25 cellular contexts compared by ENCODE assay signal in genomic region chr9:116541402-116541801, GRCh38.
A peak's percentile ranks its signal among the peaks of the same experiment; 100 is the strongest.
DNase-seq lines count a peak whose midpoint lies in the region; ATAC-seq, FAIRE-seq and TF ChIP-seq lines count a peak whose summit lies in the region.
"Had no signal": no experiment of that assay in that cellular context is flagged by ENCODE, and none has a peak within 500 bp of the region (broad histone marks: within the 10 kb centered on the region; RNA-seq: fewer than 3 reads in every experiment).

No MANE protein-coding gene starts in this region.

- FAIRE-seq in GM12891 (lab: Jason Lieb, UNC) (no peak), H54 (lab: Jason Lieb, UNC) (peak; percentile 64), GM12878 (lab: Jason Lieb, UNC) (no peak)
- FAIRE-seq: GM18507, HTR-8/SVneo had no signal

- H2AFZ ChIP-seq in GM12878 (ENCODE audit: control insufficient read depth, low read depth, low read length): no peak overlapping the region
- H2AFZ ChIP-seq: GM23338, PC-9 had no signal

- no peak overlapping the region for H3K27ac ChIP-seq in GM12878 (ENCODE audit: control insufficient read depth, insufficient read depth)
- H3K27ac ChIP-seq: BLaER1 treated with 17β-estradiol and CSF1 and Interleukin-3, amounts not matched to agents 10 nM and 100 nM; KMS-11; PC-9 had no signal

- POLR2A ChIA-PET in GM12878 (lab: Charles Lee): no interaction called here

- DNase-seq in GM12891 (ENCODE audit: insufficient read length, low spot score): no peak
- DNase-seq in H54 (ENCODE audit: insufficient read length, low spot score): no peak
- peak; percentile 26 for DNase-seq in NCI-H69 (lab: John Stamatoyannopoulos, UW)
- no peak for DNase-seq in GM12878 (ENCODE audit: low read depth, low spot score)
- no peak for DNase-seq in AML-193 (lab: John Stamatoyannopoulos, UW)
- DNase-seq: Caco-2; CD4-positive, alpha-beta memory T cell; DMS153; HCEC 1CT; IMR-90; NCI-H1092; NCI-H1436; NCI-H1930; NCI-H526 treated with DMSO at 0.1 percent for 48 hours; PC-9; RPMI8226; SHP77; SK-N-SH had no signal

- H3K36me3 ChIP-seq in GM12878 (ENCODE audit: control insufficient read depth in 2 of 2, insufficient read depth in 2 of 2, low read length in 1 of 2): no peaks in the 10 kb centered on the region
- H3K36me3 ChIP-seq: BLaER1 treated with 17β-estradiol and CSF1 and Interleukin-3, amounts not matched to agents 10 nM and 100 nM had no signal

- TF ChIP-seq RAD21 in GM12878 (IDR thresholded peaks at IDR 0.05; ENCODE audit: insufficient read depth, low read depth, low read length): no peak

- no peaks in the 10 kb centered on the region for H3K79me2 ChIP-seq in GM12878 (ENCODE audit: control insufficient read depth, insufficient read depth, low read length)

- H3K9me3 ChIP-seq in GM12878 (replicated peaks; ENCODE audit: control insufficient read depth, insufficient read depth, low read length): no peaks in the 10 kb centered on the region; the same call in 2 of the 3 replicates
- H3K9me3 ChIP-seq: Caco-2, SK-N-SH had no signal

- BruUV-seq in GM12878 (replicated peaks; lab: Mats Ljungman, UMichigan): no TSS peak

- TF ChIP-seq POLR2A in GM12891 (IDR thresholded peaks at IDR 0.05; ENCODE audit: low read depth, low read length) (no peak), H54 (IDR thresholded peaks at IDR 0.05; ENCODE audit: low read depth, low read length) (no peak), GM12878 (IDR thresholded peaks at IDR 0.05; ENCODE audit: low read depth, low read length) (no peak)

- in situ Hi-C loops in GM12878 (cut with MboI): no loop called here

- no peak for TF ChIP-seq CTCF in GM12878 (IDR thresholded peaks at IDR 0.05 in 2 of 3, conservative IDR thresholded peaks at IDR 0.05 in 1 of 3; ENCODE audit: control insufficient read depth in 2 of 3, extremely low read depth in 1 of 3, insufficient read depth in 1 of 3, low read depth in 3 of 3, low read length in 3 of 3)

- TF ChIP-seq EP300 in GM12878 (IDR thresholded peaks at IDR 0.05; ENCODE audit: borderline replicate concordance in 1 of 2, control insufficient read depth in 1 of 2, low read depth in 2 of 2, low read length in 2 of 2): no peak

- no peak overlapping the region for H3K9ac ChIP-seq in GM12878 (ENCODE audit: control insufficient read depth, insufficient read depth, low read length)
- H3K9ac ChIP-seq: BLaER1 treated with 17β-estradiol and CSF1 and Interleukin-3, amounts not matched to agents 10 nM and 100 nM; KMS-11; SK-N-SH had no signal

- H4K20me1 ChIP-seq in GM12878 (ENCODE audit: control insufficient read depth, insufficient read depth): no peaks in the 10 kb centered on the region
- H4K20me1 ChIP-seq: BLaER1 treated with 17β-estradiol and CSF1 and Interleukin-3, amounts not matched to agents 10 nM and 100 nM had no signal

- H3K4me2 ChIP-seq in GM12878 (ENCODE audit: control insufficient read depth, insufficient read depth): no peak overlapping the region
- H3K4me2 ChIP-seq: GM23338, KMS-11, PC-9, SK-N-SH had no signal

- ATAC-seq in GM12878: no peak
- ATAC-seq in HG03460 (IDR thresholded peaks at IDR 0.05; ENCODE audit: unreplicated experiment): no peak
- no peak for ATAC-seq in HG03097 (IDR thresholded peaks at IDR 0.05; ENCODE audit: low FRiP score, unreplicated experiment)
- ATAC-seq: GM23338 had no signal

- CTCF ChIA-PET in GM12878 (lab: Yijun Ruan, JAX): no interaction called here

- SMC1A ChIA-PET in GM12878 (lab: Charles Lee; ENCODE audit: uncharacterized antibody, unreplicated experiment): no interaction called here

- no peaks in the 10 kb centered on the region for H3K4me1 ChIP-seq in GM12878 (ENCODE audit: control insufficient read depth, insufficient read depth, low read length)

- intact Hi-C loops in GM12878 (cut with micrococcal nuclease; ENCODE audit: unreplicated experiment): no loop called here

- H3K27me3 ChIP-seq in GM12878 (replicated peaks in 1 of 2; ENCODE audit: control insufficient read depth in 2 of 2, insufficient read depth in 2 of 2, low read length in 1 of 2): no peaks in the 10 kb centered on the region
- H3K27me3 ChIP-seq: BLaER1 treated with 17β-estradiol and CSF1 and Interleukin-3, amounts not matched to agents 10 nM and 100 nM had no signal

- RAD21 ChIA-PET in GM12878 (lab: Charles Lee; ENCODE audit: unreplicated experiment): no interaction called here

- no peak overlapping the region for H3K4me3 ChIP-seq in GM12878
- H3K4me3 ChIP-seq: BLaER1 treated with 17β-estradiol and CSF1 and Interleukin-3, amounts not matched to agents 10 nM and 100 nM; GM23338; PC-9 had no signal

TF ChIP-seq in GM12891, 5 proteins besides CTCF, POLR2A, EP300 and RAD21:
- TF ChIP-seq SPI1 (IDR thresholded peaks at IDR 0.05; ENCODE audit: low read depth, low read length) (peak; percentile 27; the same call in 1 of the 2 replicates), TAF1 (IDR thresholded peaks at IDR 0.05; ENCODE audit: low read depth, low read length) (no peak)

TF ChIP-seq in GM12878, 131 proteins besides CTCF, POLR2A, EP300 and RAD21:
- TF ChIP-seq SPI1 (IDR thresholded peaks at IDR 0.05; ENCODE audit: borderline replicate concordance, insufficient read depth, low read depth, low read length): 0 out of 2 replicates have a peak, but pooled peaks have one; percentile 39
- TF ChIP-seq TCF7 (IDR thresholded peaks at IDR 0.05; ENCODE audit: borderline replicate concordance): no peak
- TF ChIP-seq ZNF384 (IDR thresholded peaks at IDR 0.05; ENCODE audit: borderline replicate concordance, low read depth, low read length): no peak
- TF ChIP-seq NFXL1 (IDR thresholded peaks at IDR 0.05; ENCODE audit: borderline replicate concordance): no peak
- TF ChIP-seq SP1 (IDR thresholded peaks at IDR 0.05; ENCODE audit: low read depth, low read length): no peak
- no peak for TF ChIP-seq SIN3A (IDR thresholded peaks at IDR 0.05; ENCODE audit: low read depth, low read length)
- TF ChIP-seq EED (IDR thresholded peaks at IDR 0.05; ENCODE audit: low read depth): no peak
- no peak for TF ChIP-seq ZNF274 (IDR thresholded peaks at IDR 0.05; ENCODE audit: insufficient read depth, insufficient read length)
TF ChIP-seq in GM12878: peak in this region for 1.
